In the genomic region with DNA sequence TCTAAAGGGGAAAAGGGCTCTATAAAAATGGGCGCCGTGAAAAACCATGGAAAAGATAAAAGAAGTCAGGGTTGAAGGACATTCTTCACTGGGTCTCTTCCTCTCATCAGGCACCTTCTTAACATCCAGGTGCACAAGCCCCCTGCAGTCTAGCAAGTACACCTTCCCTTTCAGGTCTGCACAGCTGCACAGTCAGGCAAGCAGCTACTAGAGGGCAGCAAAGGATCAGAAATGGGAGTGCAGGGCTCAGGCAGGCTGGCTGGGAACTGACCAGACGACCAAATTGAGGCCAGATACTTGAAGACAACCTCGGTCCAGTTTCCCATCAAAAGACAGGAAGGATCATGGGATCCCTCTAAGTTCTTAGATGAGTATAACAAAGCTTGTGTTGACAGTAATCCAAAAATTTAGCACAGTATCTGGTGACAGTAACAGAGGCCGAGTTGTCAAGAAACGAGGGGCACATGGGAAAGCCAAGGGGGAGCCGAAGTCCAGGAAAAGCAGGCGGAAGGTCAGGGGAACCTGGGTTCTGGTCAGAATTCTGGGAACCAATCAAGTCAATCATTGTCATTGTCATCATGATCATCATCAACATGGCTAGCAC, we compare ENCODE assay signal across 8 cellular contexts.
DNase-seq lines count a peak whose midpoint lies in the region; ATAC-seq and TF ChIP-seq lines count a peak whose summit lies in the region.

No MANE protein-coding gene starts in this region.

- TF ChIP-seq CTCF in GM12875 (IDR thresholded peaks at IDR 0.05; ENCODE audit: borderline replicate concordance, insufficient read depth, low read depth, low read length) (peak; percentile 73), tibial artery (IDR thresholded peaks at IDR 0.05) (peak in 1 of 2 experiments; percentile 10)

- H3K4me1 ChIP-seq in tibial artery: no peaks in the 10 kb centered on the region

- ATAC-seq in HG03039 (IDR thresholded peaks at IDR 0.05; ENCODE audit: unreplicated experiment): peak; percentile 55

- in situ Hi-C loops in ACHN (cut with HindIII; ENCODE audit: low pct_ligation_motif_present, low pct_unique_long_range_greater_than_20kb, low sequenced_read_pairs): no loop called here

- no peaks in the 10 kb centered on the region for H3K9me3 ChIP-seq in tibial artery

- intact Hi-C loops in tibial artery (cut with DNase I; ENCODE audit: low total_unique reads): no loop called here

- peaks cover 0 to 10% of the 10 kb centered on the region in 2 donors for H3K27me3 ChIP-seq in tibial artery

- no peak overlapping the region for H3K4me3 ChIP-seq in GM12875 (ENCODE audit: low read depth, low read length)
- H3K4me3 ChIP-seq in tibial artery: no peak overlapping the region

- peak; percentile 71 for DNase-seq in ACHN
- DNase-seq in NCI-H2227 (lab: John Stamatoyannopoulos, UW; ENCODE audit: unreplicated experiment): peak; percentile 70
- DNase-seq in activated CD4-positive, alpha-beta T cell treated with anti-CD3 and anti-CD28 coated beads, Interleukin-2, amount 50 U/mL, for 48 hours: peak; percentile 9 to 30
- DNase-seq in germinal center (ENCODE audit: low spot score): peak; percentile 59
- DNase-seq in pons (ENCODE audit: low spot score): peak; percentile 45
- no peak for DNase-seq in tibial artery

- H3K27ac ChIP-seq in tibial artery: no peak overlapping the region

- no peaks in the 10 kb centered on the region for H3K36me3 ChIP-seq in tibial artery

Comparison
In these comparisons a context has a peak if more than half of its experiments do, and no peak if none do; other contexts are left out.
1. DNase-seq: peak in ACHN (single experiment), NCI-H2227 (single experiment), activated CD4-positive, alpha-beta T cell treated with anti-CD3 and anti-CD28 coated beads, Interleukin-2, amount 50 U/mL, for 48 hours (2 of 2), germinal center (single experiment) and pons (single experiment); none in tibial artery (0 of 2).